Comparison of ENCODE assay signal across 2 cellular contexts in the genomic region with DNA sequence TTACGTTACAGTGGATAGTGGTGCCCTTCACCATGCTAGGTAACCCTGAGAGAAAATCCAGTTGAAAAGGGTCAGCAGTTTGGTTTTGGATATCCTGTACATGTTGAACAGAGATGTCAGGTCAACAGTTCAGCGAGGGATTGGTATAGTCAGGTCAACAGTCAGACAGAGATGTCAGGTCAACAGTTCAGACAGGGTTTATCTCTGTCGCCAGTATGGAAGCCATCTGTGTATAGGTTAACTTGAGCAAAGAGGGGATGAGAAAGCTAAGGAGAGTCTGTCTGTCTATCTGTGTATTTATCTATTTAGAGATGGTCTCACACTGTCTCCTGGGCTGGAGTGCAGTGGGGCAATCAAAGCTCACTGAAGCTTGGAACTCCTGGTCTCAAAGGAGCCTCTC.
A peak's percentile ranks its signal among the peaks of the same experiment; 100 is the strongest.
TF ChIP-seq lines count a peak whose summit lies in the region.

No MANE protein-coding gene starts in this region.

TF ChIP-seq in K562, 482 proteins besides CTCF, POLR2A, EP300 and RAD21:
- no peak for TF ChIP-seq ESRRB (CRISPR knock-in tag; IDR thresholded peaks at IDR 0.05; ENCODE audit: borderline replicate concordance)
- TF ChIP-seq NCOR1 (IDR thresholded peaks at IDR 0.05) = 0 out of 2 replicates have a peak, but pooled peaks have one; percentile 34
- TF ChIP-seq HOXB6 (CRISPR knock-in tag; IDR thresholded peaks at IDR 0.05; ENCODE audit: borderline replicate concordance) = no peak
- TF ChIP-seq ZNF140 (CRISPR knock-in tag; IDR thresholded peaks at IDR 0.05) = no peak
- no peak for TF ChIP-seq EWSR1 (IDR thresholded peaks at IDR 0.05; ENCODE audit: borderline replicate concordance, low read depth, partially characterized antibody)
- no peak for TF ChIP-seq ZNF79 (CRISPR knock-in tag; IDR thresholded peaks at IDR 0.05; ENCODE audit: low read depth)
- TF ChIP-seq LCOR (CRISPR knock-in tag; IDR thresholded peaks at IDR 0.05) = no peak
- TF ChIP-seq CBFA2T2 (conservative IDR thresholded peaks at IDR 0.05) = peak; percentile 42; the same call in 1 of the 2 replicates
- peak; percentile 30; the same call in 1 of the 2 replicates for TF ChIP-seq POLR2AphosphoS5 (IDR thresholded peaks at IDR 0.05; ENCODE audit: control insufficient read depth, insufficient read depth, low read depth, low read length)
- TF ChIP-seq CBFA2T3 (IDR thresholded peaks at IDR 0.05) = peak; percentile 70

TF ChIP-seq in endothelial cell of umbilical vein, 7 proteins besides CTCF, POLR2A, EP300 and RAD21:
- TF ChIP-seq FOS (IDR thresholded peaks at IDR 0.05; ENCODE audit: borderline replicate concordance, insufficient read depth, low read length) (no peak), POLR2AphosphoS5 (IDR thresholded peaks at IDR 0.05; ENCODE audit: insufficient read depth, low read depth, low read length) (no peak), EZH2 (IDR thresholded peaks at IDR 0.05; ENCODE audit: borderline replicate concordance, low read depth, low read length, severe bottlenecking) (no peak), GATA2 (IDR thresholded peaks at IDR 0.05; ENCODE audit: insufficient read depth, insufficient read length, low read depth, low read length) (no peak), JUN (IDR thresholded peaks at IDR 0.05; ENCODE audit: borderline replicate concordance, insufficient read depth, insufficient read length, low read depth) (no peak), MYC (IDR thresholded peaks at IDR 0.05; ENCODE audit: low read depth, low read length) (no peak)
- TF ChIP-seq, protein P1, sequence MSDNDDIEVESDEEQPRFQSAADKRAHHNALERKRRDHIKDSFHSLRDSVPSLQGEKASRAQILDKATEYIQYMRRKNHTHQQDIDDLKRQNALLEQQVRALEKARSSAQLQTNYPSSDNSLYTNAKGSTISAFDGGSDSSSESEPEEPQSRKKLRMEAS (IDR thresholded peaks at IDR 0.05; ENCODE audit: insufficient read depth, insufficient read length) = no peak
